1 cellular context compared by ENCODE assay signal in the genomic region with DNA sequence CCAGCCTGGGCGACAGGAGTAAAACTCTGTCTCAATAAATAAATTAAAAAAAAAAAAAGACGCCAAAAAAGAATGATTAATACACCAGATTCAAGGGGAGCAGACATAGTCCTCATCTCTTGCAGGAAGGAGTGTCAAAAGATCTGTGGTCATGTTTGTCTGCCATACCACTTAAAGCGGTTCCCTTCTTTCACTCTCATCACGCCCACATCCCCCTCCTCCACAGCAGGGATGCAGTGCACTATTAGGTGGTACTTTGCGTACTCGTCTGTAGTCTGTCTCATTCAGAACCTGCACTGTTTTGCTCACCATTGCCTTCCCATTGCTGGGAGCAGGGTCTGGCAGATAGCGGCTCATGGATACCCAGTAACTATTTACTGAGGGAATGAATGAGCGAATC.
TF ChIP-seq lines count a peak whose summit lies in the region.

No MANE protein-coding gene starts in this region.

TF ChIP-seq in H1, 55 proteins besides CTCF, POLR2A, EP300 and RAD21:
- TF ChIP-seq POLR2AphosphoS5 (IDR thresholded peaks at IDR 0.05; ENCODE audit: low read depth, low read length) (no peak), HDAC2 (IDR thresholded peaks at IDR 0.05; ENCODE audit: borderline replicate concordance in 1 of 2, low read depth in 2 of 2, low read length in 2 of 2) (no peak), EZH2 (IDR thresholded peaks at IDR 0.05; ENCODE audit: low read depth, low read length, severe bottlenecking) (no peak), CBX8 (IDR thresholded peaks at IDR 0.05; ENCODE audit: borderline replicate concordance, low read depth, low read length) (no peak), BRCA1 (IDR thresholded peaks at IDR 0.05; ENCODE audit: low read depth, low read length) (no peak), GTF2F1 (IDR thresholded peaks at IDR 0.05; ENCODE audit: borderline replicate concordance, low read depth, low read length) (no peak)
- TF ChIP-seq, protein P1, sequence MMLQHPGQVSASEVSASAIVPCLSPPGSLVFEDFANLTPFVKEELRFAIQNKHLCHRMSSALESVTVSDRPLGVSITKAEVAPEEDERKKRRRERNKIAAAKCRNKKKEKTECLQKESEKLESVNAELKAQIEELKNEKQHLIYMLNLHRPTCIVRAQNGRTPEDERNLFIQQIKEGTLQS (IDR thresholded peaks at IDR 0.05; ENCODE audit: insufficient read depth, low read depth, low read length), result no peak
